19 cellular contexts compared by ENCODE assay signal in genomic region chr14:87255046-87255445, GRCh38.
"Had no signal": no experiment of that assay in that cellular context is flagged by ENCODE, and none has a peak within 500 bp of the region (broad histone marks: within the 10 kb centered on the region; RNA-seq: fewer than 3 reads in every experiment).

No MANE protein-coding gene starts in this region.

- H3K36me3 ChIP-seq: MG63 had no signal

- H3K27me3 ChIP-seq: MG63 had no signal

- H3K4me3 ChIP-seq: MG63 had no signal

- DNase-seq: KBM-7; MG63; NCI-H1092; NCI-H1105 treated with DMSO at 0.1 percent for 48 hours; NCI-H1417 treated with DMSO at 0.1 percent for 48 hours; NCI-H146; NCI-H1694 treated with DMSO at 0.1 percent for 48 hours; NCI-H1930; NCI-H2081; NCI-H2107; NCI-H2227 treated with DMSO at 0.1 percent for 48 hours; NCI-H524; NCI-H526 treated with DMSO at 0.1 percent for 48 hours; NCI-H774; NK-92 treated with Interleukin-12 subunit alpha and Interleukin-12 subunit beta, amount 100 ng/mL, for 24 hours; PC-3; SHP77; SK-N-SH; SW 1271 had no signal
